In the genomic region with DNA sequence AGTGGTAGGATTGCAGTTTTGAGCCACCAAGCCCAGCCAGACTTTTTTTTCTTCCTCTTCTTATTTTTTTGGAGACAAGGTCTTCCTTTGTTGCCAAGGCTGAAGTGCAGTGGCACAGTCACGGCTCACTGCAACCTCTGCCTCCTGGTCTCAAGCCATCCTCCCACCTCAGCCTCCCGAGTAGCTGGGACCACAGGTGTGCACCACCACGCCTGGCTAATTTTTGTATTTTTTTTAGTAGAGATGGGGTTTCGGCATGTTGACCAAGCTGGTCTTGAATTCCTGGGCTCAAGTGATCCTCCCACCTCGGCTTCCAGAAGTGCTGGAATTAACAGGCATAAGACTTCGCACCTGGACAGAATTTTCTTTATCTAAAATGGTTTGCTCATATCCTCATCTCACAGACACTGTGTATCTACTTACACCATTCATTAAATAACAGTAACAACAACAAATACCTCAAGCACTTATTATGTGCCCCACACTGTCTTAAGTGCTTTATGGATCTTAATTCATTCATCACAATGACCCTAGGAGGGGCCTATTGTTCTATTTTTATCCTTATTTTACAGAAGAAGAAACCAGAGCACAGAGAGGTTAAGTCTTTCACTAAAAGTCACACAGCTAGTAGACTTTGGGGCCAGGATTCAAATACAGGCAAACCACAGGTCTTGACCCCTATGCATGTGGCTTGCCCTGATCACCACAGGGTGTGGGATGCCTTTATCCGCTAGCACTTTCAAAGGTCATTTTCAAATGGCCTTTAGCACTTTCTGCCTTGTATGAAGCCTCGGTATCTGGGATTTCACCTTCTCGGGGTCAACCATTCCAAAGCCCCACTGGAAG, we compare ENCODE assay signal across 1 cellular context.
TF ChIP-seq lines count a peak whose summit lies in the region.

No MANE protein-coding gene starts in this region.

TF ChIP-seq in GM23338, 12 proteins besides CTCF, POLR2A, EP300 and RAD21 (continued from another document):
- TF ChIP-seq ZNF462 (CRISPR knock-in tag; IDR thresholded peaks at IDR 0.05) = no peak
- no peak for TF ChIP-seq EZH2 (IDR thresholded peaks at IDR 0.05; ENCODE audit: low read depth, unreplicated experiment)
- no peak for TF ChIP-seq NANOG (IDR thresholded peaks at IDR 0.05; ENCODE audit: borderline replicate concordance)
- TF ChIP-seq ETS1 (IDR thresholded peaks at IDR 0.05) = no peak
- TF ChIP-seq STAT1 (IDR thresholded peaks at IDR 0.05; ENCODE audit: unreplicated experiment) = no peak
- TF ChIP-seq, protein P1, sequence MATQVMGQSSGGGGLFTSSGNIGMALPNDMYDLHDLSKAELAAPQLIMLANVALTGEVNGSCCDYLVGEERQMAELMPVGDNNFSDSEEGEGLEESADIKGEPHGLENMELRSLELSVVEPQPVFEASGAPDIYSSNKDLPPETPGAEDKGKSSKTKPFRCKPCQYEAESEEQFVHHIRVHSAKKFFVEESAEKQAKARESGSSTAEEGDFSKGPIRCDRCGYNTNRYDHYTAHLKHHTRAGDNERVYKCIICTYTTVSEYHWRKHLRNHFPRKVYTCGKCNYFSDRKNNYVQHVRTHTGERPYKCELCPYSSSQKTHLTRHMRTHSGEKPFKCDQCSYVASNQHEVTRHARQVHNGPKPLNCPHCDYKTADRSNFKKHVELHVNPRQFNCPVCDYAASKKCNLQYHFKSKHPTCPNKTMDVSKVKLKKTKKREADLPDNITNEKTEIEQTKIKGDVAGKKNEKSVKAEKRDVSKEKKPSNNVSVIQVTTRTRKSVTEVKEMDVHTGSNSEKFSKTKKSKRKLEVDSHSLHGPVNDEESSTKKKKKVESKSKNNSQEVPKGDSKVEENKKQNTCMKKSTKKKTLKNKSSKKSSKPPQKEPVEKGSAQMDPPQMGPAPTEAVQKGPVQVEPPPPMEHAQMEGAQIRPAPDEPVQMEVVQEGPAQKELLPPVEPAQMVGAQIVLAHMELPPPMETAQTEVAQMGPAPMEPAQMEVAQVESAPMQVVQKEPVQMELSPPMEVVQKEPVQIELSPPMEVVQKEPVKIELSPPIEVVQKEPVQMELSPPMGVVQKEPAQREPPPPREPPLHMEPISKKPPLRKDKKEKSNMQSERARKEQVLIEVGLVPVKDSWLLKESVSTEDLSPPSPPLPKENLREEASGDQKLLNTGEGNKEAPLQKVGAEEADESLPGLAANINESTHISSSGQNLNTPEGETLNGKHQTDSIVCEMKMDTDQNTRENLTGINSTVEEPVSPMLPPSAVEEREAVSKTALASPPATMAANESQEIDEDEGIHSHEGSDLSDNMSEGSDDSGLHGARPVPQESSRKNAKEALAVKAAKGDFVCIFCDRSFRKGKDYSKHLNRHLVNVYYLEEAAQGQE (IDR thresholded peaks at IDR 0.05; ENCODE audit: unreplicated experiment) = no peak
- no peak for TF ChIP-seq CREB1 (CRISPR knock-in tag; IDR thresholded peaks at IDR 0.05; ENCODE audit: low read depth)
- TF ChIP-seq ZNF114 (CRISPR knock-in tag; IDR thresholded peaks at IDR 0.05) = no peak
- TF ChIP-seq ZNF331 (CRISPR knock-in tag; IDR thresholded peaks at IDR 0.05; ENCODE audit: low read depth) = no peak
